8 cellular contexts compared by ENCODE assay signal in the genomic region with DNA sequence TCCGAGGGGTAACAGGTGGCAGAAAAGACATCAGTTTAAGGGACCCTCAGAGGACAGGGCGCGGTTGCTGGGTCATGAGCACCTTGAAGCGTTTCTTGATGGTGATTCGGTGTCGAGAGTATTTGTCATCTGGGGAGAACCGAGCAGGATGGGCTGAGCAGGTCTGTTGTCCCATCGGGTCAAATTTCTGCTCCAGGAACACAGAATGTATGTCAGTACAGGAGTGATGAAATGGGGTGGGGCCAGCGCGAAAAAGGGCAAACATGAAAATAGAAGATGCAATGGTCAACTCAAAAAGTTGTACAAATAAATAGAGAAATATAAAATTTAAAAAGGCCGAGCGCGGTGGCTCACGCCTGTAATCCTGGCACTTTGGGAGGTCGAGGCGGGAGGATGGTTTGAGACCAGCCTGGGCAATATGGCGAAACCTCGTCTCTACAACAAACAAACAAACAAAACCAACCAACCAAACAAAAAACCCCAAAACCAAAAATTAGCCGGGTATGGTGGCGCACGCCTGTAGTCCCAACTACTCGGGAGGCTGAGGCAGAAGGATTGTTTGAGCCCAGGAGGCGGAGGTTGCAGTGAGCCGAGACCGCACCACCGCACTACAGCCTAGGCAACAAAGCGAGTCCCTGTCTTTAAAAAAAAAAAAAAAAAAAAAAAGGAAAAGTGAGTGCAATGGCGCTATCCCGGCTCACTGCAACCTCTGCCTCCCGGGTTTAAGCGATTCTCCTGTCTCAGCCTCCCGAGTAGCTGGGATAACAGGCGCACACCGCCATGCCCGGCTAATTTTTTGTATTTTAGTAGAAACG. TPM values are rescaled to one million over a fixed set of nuclear protein-coding genes. Genes with fewer than 3 reads are reported as not detected.
DNase-seq lines count a peak whose midpoint lies in the region; ATAC-seq, FAIRE-seq and TF ChIP-seq lines count a peak whose summit lies in the region.

No MANE protein-coding gene starts in this region.

- H2AFZ ChIP-seq in K562 (ENCODE audit: low read depth, low read length): peak overlapping the region; percentile 99

- peaks cover 2% of the 10 kb centered on the region for H3K79me1 ChIP-seq in mesendoderm (ENCODE audit: low read length)

- BruUV-seq in K562 (replicated peaks; lab: Mats Ljungman, UMichigan): TSS peak; percentile 70

- peak overlapping the region; percentile 78 for H3K18ac ChIP-seq in mesendoderm (ENCODE audit: low read length)

- H3K4me3 ChIP-seq in K562 (peak overlapping the region; percentile 77), mesendoderm (ENCODE audit: low read length) (peak overlapping the region; percentile 70)

- no peak for ATAC-seq in stimulated activated naive CD8-positive, alpha-beta T cell treated with anti-CD3 and anti-CD28 coated beads, Interleukin-15, Interleukin-2, amounts not matched to agents 100 U/mL and 50 U/mL, for 24 hours
- peak; percentile 1; the same call in 1 of the 3 replicates for ATAC-seq in K562

- CTCF ChIA-PET in K562 (lab: Yijun Ruan, JAX; ENCODE audit: low intra/inter-chr PET ratio): interaction anchor here (1.2 kb wide), 1 partner anchor 24 kb away, joined by 5 read pairs; a partner anchor contains a TSS

- no peak overlapping the region for H2AK5ac ChIP-seq in mesendoderm (ENCODE audit: low read length)

- TF ChIP-seq EP300 in K562 (IDR thresholded peaks at IDR 0.05; ENCODE audit: low read length): no peak

- H3K27ac Mint-ChIP-seq in stimulated activated naive CD8-positive, alpha-beta T cell treated with anti-CD3 and anti-CD28 coated beads, Interleukin-15, Interleukin-2, amounts not matched to agents 100 ng/mL and 50 ng/mL, for 24 hours: peak overlapping the region; percentile 87

- DNase-seq in stimulated activated naive CD8-positive, alpha-beta T cell treated with anti-CD3 and anti-CD28 coated beads, Interleukin-15, Interleukin-2, amounts not matched to agents 100 U/mL and 50 U/mL, for 24 hours: no peak
- DNase-seq in K562 (ENCODE audit: extremely low read depth in 1 of 4, low spot score in 3 of 4) (peak in 1 of 4 experiments; percentile 38), mesendoderm (no peak), NOMO-1 (lab: John Stamatoyannopoulos, UW; ENCODE audit: unreplicated experiment in 2 of 2) (no peak), SKM-1 (lab: John Stamatoyannopoulos, UW; ENCODE audit: unreplicated experiment) (no peak), RPMI8226 (no peak), cerebellar cortex (ENCODE audit: low spot score) (no peak)

- no peaks in the 10 kb centered on the region for H3K9me3 Mint-ChIP-seq in stimulated activated naive CD8-positive, alpha-beta T cell treated with anti-CD3 and anti-CD28 coated beads, Interleukin-15, Interleukin-2, amounts not matched to agents 100 ng/mL and 50 ng/mL, for 24 hours

- no peaks in the 10 kb centered on the region for H4K20me1 ChIP-seq in K562 (replicated peaks; ENCODE audit: control insufficient read depth, insufficient read depth, low read length)

- no peak overlapping the region for H2BK15ac ChIP-seq in mesendoderm (replicated peaks; ENCODE audit: low read depth)

- POLR2A ChIA-PET in K562 (lab: Yijun Ruan, JAX): interaction anchor here (1.3 to 1.7 kb wide), 2 partner anchors 13 to 32 kb away, joined by 3 to 6 read pairs; no protein-coding TSS in a partner anchor

- H3K36me3 Mint-ChIP-seq in stimulated activated naive CD8-positive, alpha-beta T cell treated with anti-CD3 and anti-CD28 coated beads, Interleukin-15, Interleukin-2, amounts not matched to agents 100 ng/mL and 50 ng/mL, for 24 hours (ENCODE audit: low read depth): peaks cover 32% of the 10 kb centered on the region

- no peak overlapping the region for H3K4me3 Mint-ChIP-seq in stimulated activated naive CD8-positive, alpha-beta T cell treated with anti-CD3 and anti-CD28 coated beads, Interleukin-15, Interleukin-2, amounts not matched to agents 100 ng/mL and 50 ng/mL, for 24 hours

- H3K9ac ChIP-seq in K562 (ENCODE audit: insufficient read depth in 1 of 2, low read depth in 2 of 2, low read length in 2 of 2) (peak overlapping the region; percentile 94 to 96), mesendoderm (ENCODE audit: low read length) (peak overlapping the region; percentile 83)

- peak; percentile 15 for FAIRE-seq in K562 (lab: Jason Lieb, UNC)

- intact Hi-C loops in K562 (cut with micrococcal nuclease): no loop called here

- H3K27ac ChIP-seq in K562 (ENCODE audit: extremely low read depth, low read depth, low read length): peak overlapping the region; percentile 97
- peak overlapping the region; percentile 77 for H3K27ac ChIP-seq in mesendoderm (ENCODE audit: low read depth, low read length)

- H2BK5ac ChIP-seq in mesendoderm (ENCODE audit: low read length): no peak overlapping the region

- H3K4me1 Mint-ChIP-seq in stimulated activated naive CD8-positive, alpha-beta T cell treated with anti-CD3 and anti-CD28 coated beads, Interleukin-15, Interleukin-2, amounts not matched to agents 100 ng/mL and 50 ng/mL, for 24 hours (ENCODE audit: low read depth): peaks cover 36% of the 10 kb centered on the region

- H3K4ac ChIP-seq in mesendoderm (ENCODE audit: low read depth, low read length): peak overlapping the region; percentile 59

- H3K9me1 ChIP-seq in K562 (ENCODE audit: control insufficient read depth, insufficient read depth, low read length): no peaks in the 10 kb centered on the region

- in situ Hi-C loops in K562 (cut with MboI): no loop called here

- H3K4me1 ChIP-seq in K562 (replicated peaks in 1 of 2; ENCODE audit: control insufficient read depth in 2 of 2, insufficient read depth in 2 of 2, low read length in 2 of 2) (peaks cover 9 to 17% of the 10 kb centered on the region in 2 experiments; a peak in 4 of 5 replicates), mesendoderm (ENCODE audit: control insufficient read depth, low read depth, low read length) (no peaks in the 10 kb centered on the region)

- H3K9me3 ChIP-seq in K562 (replicated peaks; ENCODE audit: control insufficient read depth, insufficient read depth, low read depth, low read length): peaks cover 4% of the 10 kb centered on the region

- H3K4me2 ChIP-seq in K562 (ENCODE audit: insufficient read depth, low read length) (peak overlapping the region; percentile 98), mesendoderm (ENCODE audit: low read length) (peak overlapping the region; percentile 0)

- H3K27me3 ChIP-seq in K562 (ENCODE audit: control insufficient read depth in 2 of 2, insufficient read depth in 2 of 2, low read length in 2 of 2) (no peaks in the 10 kb centered on the region), mesendoderm (ENCODE audit: insufficient read depth, low read length, poor library complexity) (no peaks in the 10 kb centered on the region)

- peak overlapping the region; percentile 95 for H3K56ac ChIP-seq in mesendoderm (ENCODE audit: low read length)

- TF ChIP-seq RAD21 in K562 (CRISPR knock-in tag; conservative IDR thresholded peaks at IDR 0.05 in 1 of 2, IDR thresholded peaks at IDR 0.05 in 1 of 2): no peak

- H3K79me2 ChIP-seq in K562 (ENCODE audit: control insufficient read depth, insufficient read depth, low read length): peaks cover 30% of the 10 kb centered on the region
- peaks cover 14% of the 10 kb centered on the region for H3K79me2 ChIP-seq in mesendoderm (ENCODE audit: control insufficient read depth, insufficient read depth, low read length)

- no peaks in the 10 kb centered on the region for H3K27me3 Mint-ChIP-seq in stimulated activated naive CD8-positive, alpha-beta T cell treated with anti-CD3 and anti-CD28 coated beads, Interleukin-15, Interleukin-2, amounts not matched to agents 100 ng/mL and 50 ng/mL, for 24 hours

- no peak for TF ChIP-seq POLR2A in K562 (conservative IDR thresholded peaks at IDR 0.05)

- peak overlapping the region; percentile 18 for H2BK120ac ChIP-seq in mesendoderm (ENCODE audit: low read depth, low read length)

- H4K5ac ChIP-seq in mesendoderm (ENCODE audit: low read length): no peak overlapping the region

- H4K8ac ChIP-seq in mesendoderm (ENCODE audit: low read depth, low read length): no peak overlapping the region

- H3K36me3 ChIP-seq in K562 (ENCODE audit: control insufficient read depth, insufficient read depth, low read length) (peaks cover 31% of the 10 kb centered on the region), mesendoderm (ENCODE audit: control insufficient read depth, insufficient read depth, low read length) (no peaks in the 10 kb centered on the region)

- H3K23ac ChIP-seq in mesendoderm (ENCODE audit: low read length): no peak overlapping the region

- no peak for TF ChIP-seq CTCF in K562 (IDR thresholded peaks at IDR 0.05 in 2 of 3, conservative IDR thresholded peaks at IDR 0.05 in 1 of 3; ENCODE audit: insufficient read depth in 2 of 3, low read depth in 1 of 3, low read length in 3 of 3)

- WGBS in K562 (ENCODE audit: insufficient coverage, low coverage, missing lambda C conversion rate): 10% methylated on average over 26 of the region's 36 CpGs
- WGBS in mesendoderm (ENCODE audit: extremely low coverage, insufficient coverage, low lambda C conversion rate): no CpG with 5 or more reads among the region's 36 CpGs

RNA-seq across cellular contexts. Expression of a gene that starts 0.8 kb away (rescaled TPM):
- total RNA-seq in K562 (2011; cell fraction: chromatin; rRNA removed; ENCODE audit: low replicate concordance): 19.5 and 40.7 TPM in 2 replicates
- total RNA-seq in K562 (2011; cell fraction: nucleolus; rRNA removed): 68.7 and 70.9 TPM in 2 replicates
- 64.3 and 69.5 TPM in 2 replicates for total RNA-seq in K562 (2011; cell fraction: nucleoplasm; rRNA removed)
- 252 and 327 TPM in 2 replicates for total RNA-seq in K562 (2014; rRNA removed)
- 442 and 449 TPM in 2 replicates for total RNA-seq in K562 (2014; rRNA removed; fragmentation: Illumina TruSeq; extraction: Trizol)
- total RNA-seq in K562 (2015; rRNA removed; fragmentation: Illumina TruSeq; extraction: Trizol): 420 and 437 TPM in 2 replicates
- 250 and 262 TPM in 2 replicates for total RNA-seq in K562 (2021)
- polyA plus RNA-seq in K562 (2011; rRNA removed): 616 and 642 TPM in 2 replicates
- 961 and 995 TPM in 2 replicates for polyA plus RNA-seq in K562 (2011; cell fraction: cytosol; rRNA removed)
- polyA plus RNA-seq in K562 (2011; cell fraction: nucleus; rRNA removed): 236 and 247 TPM in 2 replicates
- polyA plus RNA-seq in K562 (2012): 323 and 381 TPM in 2 replicates
- polyA plus RNA-seq in K562 (2014; fragmentation: Illumina TruSeq; extraction: Trizol): 570 and 631 TPM in 2 replicates
- polyA plus RNA-seq in K562 (2014; fragmentation: Nextera tagmentation; extraction: Ambion mirVana): 1,000 to 10,000 TPM; 1,599 to 1,663 TPM
- polyA plus RNA-seq in K562 (2014; rRNA removed): 428 and 573 TPM in 2 replicates
- polyA minus RNA-seq in K562 (2011; rRNA and poly(A)+ RNA removed): 130 and 163 TPM in 2 replicates
- 57.3 and 111 TPM in 2 replicates for polyA minus RNA-seq in K562 (2011; cell fraction: cytosol; rRNA and poly(A)+ RNA removed)
- polyA minus RNA-seq in K562 (2011; cell fraction: nucleus; rRNA and poly(A)+ RNA removed): 21.1 and 31.9 TPM in 2 replicates
- polyA plus RNA-seq in mesendoderm (2013, experiment 1 of 2): 546 TPM
- polyA plus RNA-seq in mesendoderm (2013, experiment 2 of 2): 590 TPM

RNA-seq across cellular contexts. Expression of a gene that starts 1.0 kb away (rescaled TPM):
- total RNA-seq in K562 (2011; cell fraction: chromatin; rRNA removed; ENCODE audit: low replicate concordance): not detected in 2 replicates
- not detected in 2 replicates for total RNA-seq in K562 (2011; cell fraction: nucleolus; rRNA removed)
- total RNA-seq in K562 (2011; cell fraction: nucleoplasm; rRNA removed): not detected in 2 replicates
- total RNA-seq in K562 (2014; rRNA removed): 0.05 TPM in 1 of 2 replicates, not detected in the other
- 0.04 TPM in 1 of 2 replicates, not detected in the other for total RNA-seq in K562 (2014; rRNA removed; fragmentation: Illumina TruSeq; extraction: Trizol)
- total RNA-seq in K562 (2015; rRNA removed; fragmentation: Illumina TruSeq; extraction: Trizol): not detected in 2 replicates
- 0.04 TPM in 1 of 2 replicates, not detected in the other for total RNA-seq in K562 (2021)
- not detected in 2 replicates for polyA plus RNA-seq in K562 (2011; rRNA removed)
- not detected in 2 replicates for polyA plus RNA-seq in K562 (2011; cell fraction: cytosol; rRNA removed)
- 0.03 TPM in 1 of 2 replicates, not detected in the other for polyA plus RNA-seq in K562 (2011; cell fraction: nucleus; rRNA removed)
- 0.01 TPM in 1 of 2 replicates, not detected in the other for polyA plus RNA-seq in K562 (2012)
- 0.04 TPM in 1 of 2 replicates, not detected in the other for polyA plus RNA-seq in K562 (2014; fragmentation: Illumina TruSeq; extraction: Trizol)
- polyA plus RNA-seq in K562 (2014; fragmentation: Nextera tagmentation; extraction: Ambion mirVana): under 1 TPM in 1 of 2 experiments, not detected in 1; 0.01 TPM
- 0.01 TPM in 1 of 2 replicates, not detected in the other for polyA plus RNA-seq in K562 (2014; rRNA removed)
- not detected in 2 replicates for polyA minus RNA-seq in K562 (2011; rRNA and poly(A)+ RNA removed)
- polyA minus RNA-seq in K562 (2011; cell fraction: cytosol; rRNA and poly(A)+ RNA removed): not detected in 2 replicates
- not detected in 2 replicates for polyA minus RNA-seq in K562 (2011; cell fraction: nucleus; rRNA and poly(A)+ RNA removed)
- 0.56 TPM for polyA plus RNA-seq in mesendoderm (2013, experiment 1 of 2)
- 0.53 TPM for polyA plus RNA-seq in mesendoderm (2013, experiment 2 of 2)

RNA-seq across cellular contexts. Expression of a gene that starts 4.5 kb away (rescaled TPM):
- total RNA-seq in K562 (2011; cell fraction: chromatin; rRNA removed; ENCODE audit: low replicate concordance): 42.7 and 61.2 TPM in 2 replicates
- 24.5 and 27.0 TPM in 2 replicates for total RNA-seq in K562 (2011; cell fraction: nucleolus; rRNA removed)
- total RNA-seq in K562 (2011; cell fraction: nucleoplasm; rRNA removed): 31.5 and 37.7 TPM in 2 replicates
- total RNA-seq in K562 (2014; rRNA removed) (4.9 and 5.4 TPM in 2 replicates), K562 (2014; rRNA removed; fragmentation: Illumina TruSeq; extraction: Trizol) (8.0 and 9.9 TPM in 2 replicates), K562 (2015; rRNA removed; fragmentation: Illumina TruSeq; extraction: Trizol) (6.7 and 7.6 TPM in 2 replicates), K562 (2021) (9.0 and 9.4 TPM in 2 replicates)
- polyA plus RNA-seq in K562 (2011; rRNA removed) (16.3 and 16.4 TPM in 2 replicates), K562 (2014; fragmentation: Illumina TruSeq; extraction: Trizol) (9.5 and 10.2 TPM in 2 replicates), K562 (2014; fragmentation: Nextera tagmentation; extraction: Ambion mirVana) (1 to 10 TPM; 1.4 to 2.2 TPM), K562 (2014; rRNA removed) (5.7 and 7.5 TPM in 2 replicates)
- 7.9 and 12.1 TPM in 2 replicates for polyA plus RNA-seq in K562 (2011; cell fraction: cytosol; rRNA removed)
- polyA plus RNA-seq in K562 (2011; cell fraction: nucleus; rRNA removed): 22.6 and 25.1 TPM in 2 replicates
- 5.7 and 9.7 TPM in 2 replicates for polyA plus RNA-seq in K562 (2012)
- 44.8 and 49.5 TPM in 2 replicates for polyA minus RNA-seq in K562 (2011; rRNA and poly(A)+ RNA removed)
- 13.1 and 19.1 TPM in 2 replicates for polyA minus RNA-seq in K562 (2011; cell fraction: cytosol; rRNA and poly(A)+ RNA removed)
- 20.5 and 35.5 TPM in 2 replicates for polyA minus RNA-seq in K562 (2011; cell fraction: nucleus; rRNA and poly(A)+ RNA removed)
- 4.5 TPM for polyA plus RNA-seq in mesendoderm (2013, experiment 1 of 2)
- 4.4 TPM for polyA plus RNA-seq in mesendoderm (2013, experiment 2 of 2)

RNA-seq across cellular contexts. Expression of a gene that starts 24.9 kb away (rescaled TPM):
- 118 and 200 TPM in 2 replicates for total RNA-seq in K562 (2011; cell fraction: chromatin; rRNA removed; ENCODE audit: low replicate concordance)
- total RNA-seq in K562 (2011; cell fraction: nucleolus; rRNA removed): 112 and 118 TPM in 2 replicates
- 109 and 112 TPM in 2 replicates for total RNA-seq in K562 (2011; cell fraction: nucleoplasm; rRNA removed)
- 7.3 and 12.4 TPM in 2 replicates for total RNA-seq in K562 (2014; rRNA removed)
- total RNA-seq in K562 (2014; rRNA removed; fragmentation: Illumina TruSeq; extraction: Trizol): 7.7 and 10.8 TPM in 2 replicates
- 13.3 and 14.4 TPM in 2 replicates for total RNA-seq in K562 (2015; rRNA removed; fragmentation: Illumina TruSeq; extraction: Trizol)
- total RNA-seq in K562 (2021): 29.2 and 29.6 TPM in 2 replicates
- 27.5 and 48.2 TPM in 2 replicates for polyA plus RNA-seq in K562 (2011; rRNA removed)
- 44.1 and 55.3 TPM in 2 replicates for polyA plus RNA-seq in K562 (2011; cell fraction: cytosol; rRNA removed)
- polyA plus RNA-seq in K562 (2011; cell fraction: nucleus; rRNA removed): 366 and 444 TPM in 2 replicates
- polyA plus RNA-seq in K562 (2012): 19.8 and 22.8 TPM in 2 replicates
- polyA plus RNA-seq in K562 (2014; fragmentation: Illumina TruSeq; extraction: Trizol): 27.2 and 34.3 TPM in 2 replicates
- polyA plus RNA-seq in K562 (2014; fragmentation: Nextera tagmentation; extraction: Ambion mirVana): 10 to 100 TPM in 1 of 2 experiments, 1 to 10 TPM in 1; 7.6 to 12.3 TPM
- 28.4 and 32.7 TPM in 2 replicates for polyA plus RNA-seq in K562 (2014; rRNA removed)
- 8.1 and 10.2 TPM in 2 replicates for polyA minus RNA-seq in K562 (2011; rRNA and poly(A)+ RNA removed)
- 11.8 and 12.3 TPM in 2 replicates for polyA minus RNA-seq in K562 (2011; cell fraction: cytosol; rRNA and poly(A)+ RNA removed)
- polyA minus RNA-seq in K562 (2011; cell fraction: nucleus; rRNA and poly(A)+ RNA removed): 21.3 and 36.0 TPM in 2 replicates
- 24.7 TPM for polyA plus RNA-seq in mesendoderm (2013, experiment 1 of 2)
- polyA plus RNA-seq in mesendoderm (2013, experiment 2 of 2): 25.1 TPM
